8 cellular contexts compared by ENCODE assay signal in genomic region chr5:172284275-172284971, GRCh38. TPM values are rescaled to one million over a fixed set of nuclear protein-coding genes. Genes with fewer than 3 reads are reported as not detected.
DNase-seq lines count a peak whose midpoint lies in the region; TF ChIP-seq lines count a peak whose summit lies in the region.

No MANE protein-coding gene starts in this region.

- H3K27me3 ChIP-seq in thyroid gland = no peaks in the 10 kb centered on the region

- no peaks in the 10 kb centered on the region for H3K9me3 ChIP-seq in thyroid gland

- DNase-seq in DMS 273 (lab: John Stamatoyannopoulos, UW; ENCODE audit: unreplicated experiment) = peak; percentile 81
- DNase-seq in DMS 273 treated with DMSO at 0.1 percent for 48 hours (lab: John Stamatoyannopoulos, UW) = no peak
- peak; percentile 38 for DNase-seq in RPMI7951 (ENCODE audit: low read depth)
- DNase-seq in coronary artery (ENCODE audit: low spot score) = peak; percentile 86
- DNase-seq in medulla oblongata (ENCODE audit: extremely low spot score) = peak; percentile 26
- no peak for DNase-seq in thyroid gland
- no peak for DNase-seq in OCI-M2 (lab: John Stamatoyannopoulos, UW; ENCODE audit: unreplicated experiment)
- no peak for DNase-seq in NCI-H1694 (lab: John Stamatoyannopoulos, UW)

- H3K27ac ChIP-seq in coronary artery (peak overlapping the region; percentile 92 to 98), thyroid gland (peak overlapping the region; percentile 20 to 92 (median 87))

- TF ChIP-seq POLR2A in thyroid gland (IDR thresholded peaks at IDR 0.05) = no peak

- H3K4me3 ChIP-seq in coronary artery (peak overlapping the region; percentile 91), thyroid gland (replicated peaks in 1 of 3) (peak overlapping the region; percentile 34 to 89 (median 54))

- no peaks in the 10 kb centered on the region for H3K36me3 ChIP-seq in thyroid gland

- WGBS in thyroid gland, 2 donors = 2 to 3% methylated on average over 32 to 35 of the region's 35 CpGs

- intact Hi-C loops in thyroid gland (cut with DNase I) = loop anchor here (5.0 kb wide), 1 partner anchor 97 kb away; the partner anchor contains the start of gene STK10

- H3K4me1 ChIP-seq in thyroid gland = peaks cover 15 to 21% of the 10 kb centered on the region in 2 donors

- TF ChIP-seq CTCF in coronary artery (IDR thresholded peaks at IDR 0.05) = no peak
- no peak for TF ChIP-seq CTCF in thyroid gland (IDR thresholded peaks at IDR 0.05)

RNA-seq across cellular contexts. Expression of gene UBTD2, which starts 0.9 kb away (rescaled TPM):
- total RNA-seq in RPMI7951 (2014; rRNA removed; shearing (Covaris generic)) = 24.1 and 26.8 TPM in 2 replicates
- 10 to 100 TPM; 15.9 to 28.6 (median 22.5) TPM for total RNA-seq in thyroid gland

Comparison
In these comparisons a context has a peak if more than half of its experiments do, and no peak if none do; other contexts are left out.
1. DNase-seq: peak in DMS 273 (single experiment), RPMI7951 (single experiment), coronary artery (single experiment) and medulla oblongata (single experiment); none in DMS 273 treated with DMSO at 0.1 percent for 48 hours (single experiment), thyroid gland (0 of 2), OCI-M2 (single experiment) and NCI-H1694 (single experiment).